ENCODE assay signal across 15 cellular contexts in genomic region chrX:150205011-150205410, GRCh38.
DNase-seq lines count a peak whose midpoint lies in the region; ATAC-seq and TF ChIP-seq lines count a peak whose summit lies in the region.
"Had no signal": no experiment of that assay in that cellular context is flagged by ENCODE, and none has a peak within 500 bp of the region (broad histone marks: within the 10 kb centered on the region; RNA-seq: fewer than 3 reads in every experiment).

No MANE protein-coding gene starts in this region.

- intact Hi-C loops in MCF 10A (cut with micrococcal nuclease) (no loop called here), breast epithelium (cut with DNase I; ENCODE audit: low total_unique reads) (no loop called here), upper lobe of right lung (cut with DNase I) (no loop called here)

- CTCF ChIA-PET in MCF 10A (lab: Yijun Ruan, JAX), result interaction anchor here (0.7 to 1.2 kb wide), 3 partner anchors 8 to 159 kb away, joined by 3 to 6 read pairs (median 4); no protein-coding TSS in a partner anchor

- no peak overlapping the region for H2BK15ac ChIP-seq in mesenchymal stem cell (ENCODE audit: low read depth, poor library complexity, severe bottlenecking)

- H3K27ac ChIP-seq in breast epithelium, result no peak overlapping the region
- no peak overlapping the region for H3K27ac ChIP-seq in brain microvascular endothelial cell
- H3K27ac ChIP-seq in mesenchymal stem cell (ENCODE audit: low read length, poor library complexity, severe bottlenecking), result no peak overlapping the region
- no peak overlapping the region for H3K27ac ChIP-seq in upper lobe of right lung
- H3K27ac ChIP-seq: heart left ventricle had no signal

- H3K79me1 ChIP-seq in mesenchymal stem cell (replicated peaks; ENCODE audit: low read length, poor library complexity, severe bottlenecking), result no peaks in the 10 kb centered on the region

- peak overlapping the region in 1 of 2 experiments; percentile 72 for H2BK12ac ChIP-seq in mesenchymal stem cell (ENCODE audit: low read length in 2 of 2)

- no peak overlapping the region for H4K91ac ChIP-seq in mesenchymal stem cell (ENCODE audit: low read length)

- peaks cover 44% of the 10 kb centered on the region for H3K4me1 Mint-ChIP-seq in MCF 10A (ENCODE audit: insufficient read depth, unreplicated experiment)

- peak overlapping the region; percentile 97 for H3K27ac Mint-ChIP-seq in MCF 10A (ENCODE audit: low read depth, unreplicated experiment)

- no peak for TF ChIP-seq POLR2A in breast epithelium (IDR thresholded peaks at IDR 0.05)

- H3K27me3 ChIP-seq in breast epithelium (peaks cover 0 to 16% of the 10 kb centered on the region in 2 donors), brain microvascular endothelial cell (replicated peaks) (no peaks in the 10 kb centered on the region), mesenchymal stem cell (ENCODE audit: control insufficient read depth in 1 of 2, insufficient read depth in 1 of 2, low read length in 2 of 2) (peaks cover 0 to 18% of the 10 kb centered on the region in 2 experiments), upper lobe of right lung (no peaks in the 10 kb centered on the region)

- no peak overlapping the region for H3K9ac ChIP-seq in mesenchymal stem cell (ENCODE audit: low read length)

- H3K9me3 ChIP-seq in breast epithelium (no peaks in the 10 kb centered on the region), mesenchymal stem cell (ENCODE audit: control insufficient read depth, low read length) (no peaks in the 10 kb centered on the region), upper lobe of right lung (no peaks in the 10 kb centered on the region)
- H3K9me3 ChIP-seq: heart left ventricle had no signal

- H3K4me2 ChIP-seq in mesenchymal stem cell (ENCODE audit: low read length, poor library complexity, severe bottlenecking), result no peak overlapping the region

- no peak overlapping the region for H2AK5ac ChIP-seq in mesenchymal stem cell (ENCODE audit: low read length, severe bottlenecking)

- H3K4me3 ChIP-seq in breast epithelium, result no peak overlapping the region
- H3K4me3 ChIP-seq in brain microvascular endothelial cell (ENCODE audit: low read depth, low read length), result no peak overlapping the region
- no peak overlapping the region for H3K4me3 ChIP-seq in mesenchymal stem cell (ENCODE audit: insufficient read depth in 1 of 2, low read depth in 1 of 2, low read length in 2 of 2)
- H3K4me3 ChIP-seq in upper lobe of right lung, result no peak overlapping the region
- H3K4me3 ChIP-seq: heart left ventricle had no signal

- BruUV-seq in MCF 10A (replicated peaks; lab: Mats Ljungman, UMichigan), result no TSS peak

- H3K36me3 ChIP-seq in breast epithelium (no peaks in the 10 kb centered on the region), brain microvascular endothelial cell (replicated peaks) (no peaks in the 10 kb centered on the region), mesenchymal stem cell (ENCODE audit: control insufficient read depth in 1 of 2, insufficient read depth in 2 of 2, low read depth in 1 of 2, low read length in 2 of 2) (no peaks in the 10 kb centered on the region), upper lobe of right lung (no peaks in the 10 kb centered on the region)
- H3K36me3 ChIP-seq: heart left ventricle had no signal

- no peak overlapping the region for H3K4me3 Mint-ChIP-seq in MCF 10A (ENCODE audit: unreplicated experiment)
- H3K4me3 Mint-ChIP-seq: activated T-cell treated with anti-CD3 and anti-CD28 coated beads, Interleukin-2, amount 50 U/mL, for 4 hours had no signal

- no peaks in the 10 kb centered on the region for H3K27me3 Mint-ChIP-seq in MCF 10A (ENCODE audit: insufficient read depth, unreplicated experiment)

- in situ Hi-C loops in brain microvascular endothelial cell (cut with HindIII; ENCODE audit: low pct_ligation_motif_present, low sequenced_read_pairs), result no loop called here

- no peak overlapping the region for H2BK5ac ChIP-seq in mesenchymal stem cell (ENCODE audit: low read depth, low read length, poor library complexity, severe bottlenecking)

- TF ChIP-seq CTCF in MCF 10A (IDR thresholded peaks at IDR 0.05; ENCODE audit: unreplicated experiment) (no peak), breast epithelium (IDR thresholded peaks at IDR 0.05) (no peak), brain microvascular endothelial cell (IDR thresholded peaks at IDR 0.05; ENCODE audit: low read depth, low read length, missing control alignments) (peak; percentile 18), upper lobe of right lung (IDR thresholded peaks at IDR 0.05) (peak; percentile 5)

- H3K9me3 Mint-ChIP-seq in MCF 10A (ENCODE audit: unreplicated experiment), result peaks cover 2% of the 10 kb centered on the region
- H3K9me3 Mint-ChIP-seq: activated T-cell treated with anti-CD3 and anti-CD28 coated beads, Interleukin-2, amount 50 U/mL, for 4 hours had no signal

- no peak overlapping the region for H2BK120ac ChIP-seq in mesenchymal stem cell (ENCODE audit: low read depth, low read length)

- no peak overlapping the region for H3K4ac ChIP-seq in mesenchymal stem cell (ENCODE audit: low read depth in 1 of 2, low read length in 2 of 2)

- no peak overlapping the region for H3K23ac ChIP-seq in mesenchymal stem cell (ENCODE audit: low read length in 2 of 2)

- DNase-seq in MCF 10A (ENCODE audit: unreplicated experiment), result peak; percentile 89
- no peak for DNase-seq in breast epithelium (ENCODE audit: low spot score in 2 of 2)
- no peak for DNase-seq in brain microvascular endothelial cell
- peak; percentile 28 for DNase-seq in mesenchymal stem cell
- no peak for DNase-seq in upper lobe of right lung
- DNase-seq in nucleus accumbens (lab: John Stamatoyannopoulos, UW), result no peak
- DNase-seq in activated CD4-positive, alpha-beta T cell treated with anti-CD3 and anti-CD28 coated beads for 1 hour, result no peak
- no peak for DNase-seq in activated CD4-positive, alpha-beta T cell treated with anti-CD3 and anti-CD28 coated beads for 48 hours
- DNase-seq: activated CD4-positive, alpha-beta T cell treated with anti-CD3 and anti-CD28 coated beads, Interleukin-2, amount 50 U/mL, for 48 hours; activated T-cell treated with anti-CD3 and anti-CD28 coated beads, Interleukin-2, amount 50 U/mL, for 4 hours; heart left ventricle; kidney; NCI-H1105 treated with DMSO at 0.1 percent for 48 hours; posterior cingulate gyrus; SHP77 had no signal

- H3K18ac ChIP-seq in mesenchymal stem cell (ENCODE audit: low read depth in 1 of 2, low read length in 2 of 2), result peak overlapping the region in 1 of 2 experiments; percentile 34

- POLR2A ChIA-PET in MCF 10A (lab: Yijun Ruan, JAX), result interaction anchor here (0.6 to 1.4 kb wide), 3 partner anchors 20 to 159 kb away, joined by 3 read pairs; no protein-coding TSS in a partner anchor

- peak overlapping the region in 1 of 2 experiments; percentile 41 for H3K14ac ChIP-seq in mesenchymal stem cell (ENCODE audit: low read length in 2 of 2)

- no peak overlapping the region for H2AFZ ChIP-seq in mesenchymal stem cell (ENCODE audit: low read depth, low read length)

- H3K36me3 Mint-ChIP-seq in MCF 10A (ENCODE audit: insufficient read depth, unreplicated experiment), result peaks cover 4% of the 10 kb centered on the region

- no peaks in the 10 kb centered on the region for H3K4me1 ChIP-seq in breast epithelium
- peaks cover 11% of the 10 kb centered on the region for H3K4me1 ChIP-seq in mesenchymal stem cell (ENCODE audit: control insufficient read depth, insufficient read depth, low read depth, low read length)
- H3K4me1 ChIP-seq in upper lobe of right lung, result no peaks in the 10 kb centered on the region

- WGBS in mesenchymal stem cell, result 83% methylated on average over 1 of the region's 2 CpGs

- H4K8ac ChIP-seq in mesenchymal stem cell (ENCODE audit: low read length), result no peak overlapping the region

- peak; percentile 50 for ATAC-seq in upper lobe of right lung
- ATAC-seq: activated T-cell treated with anti-CD3 and anti-CD28 coated beads, Interleukin-2, amount 50 U/mL, for 4 hours had no signal

Comparison
In these comparisons a context has a peak if more than half of its experiments do, and no peak if none do; other contexts are left out.
1. DNase-seq: peak in MCF 10A (single experiment) and mesenchymal stem cell (single experiment); none in breast epithelium (0 of 2), brain microvascular endothelial cell (single experiment), upper lobe of right lung (single experiment), nucleus accumbens (0 of 56), activated CD4-positive, alpha-beta T cell treated with anti-CD3 and anti-CD28 coated beads for 1 hour (single experiment) and activated CD4-positive, alpha-beta T cell treated with anti-CD3 and anti-CD28 coated beads for 48 hours (single experiment).
2. CTCF ChIP-seq: peak in brain microvascular endothelial cell (single experiment) and upper lobe of right lung (single experiment); none in MCF 10A (single experiment) and breast epithelium (0 of 3).